ENCODE assay signal across 1 cellular context in the genomic region with DNA sequence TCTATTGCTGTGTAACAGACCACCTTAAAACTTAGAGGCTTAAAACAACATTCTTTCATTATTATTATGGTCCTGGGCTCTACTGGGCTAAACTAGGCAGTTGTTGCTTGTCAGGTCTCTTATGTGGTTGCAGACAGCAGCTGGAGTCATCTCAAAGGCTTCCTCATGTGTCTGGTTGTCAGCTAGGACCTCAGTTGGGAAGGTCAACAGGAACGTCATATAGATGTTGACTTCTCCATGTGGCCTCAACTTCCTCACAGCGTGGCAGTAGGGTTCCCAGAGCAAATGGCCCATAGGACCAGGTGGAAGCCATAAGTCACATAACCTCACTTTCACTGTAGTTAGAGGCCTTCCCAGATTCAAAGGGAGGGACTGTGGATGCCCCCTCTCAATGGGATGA.
TF ChIP-seq lines count a peak whose summit lies in the region.

No MANE protein-coding gene starts in this region.

TF ChIP-seq in IMR-90, 13 proteins besides CTCF, POLR2A, EP300 and RAD21:
- TF ChIP-seq RCOR1 (IDR thresholded peaks at IDR 0.05; ENCODE audit: insufficient replicate concordance, low read length) (no peak), MAFK (IDR thresholded peaks at IDR 0.05; ENCODE audit: low read depth, low read length) (no peak), SMC3 (IDR thresholded peaks at IDR 0.05; ENCODE audit: low read depth, low read length) (no peak), CEBPB (IDR thresholded peaks at IDR 0.05; ENCODE audit: low read depth, low read length) (no peak), NFE2L2 (IDR thresholded peaks at IDR 0.05; ENCODE audit: low read depth, low read length) (no peak), RFX5 (IDR thresholded peaks at IDR 0.05; ENCODE audit: low read depth, low read length) (no peak), BHLHE40 (IDR thresholded peaks at IDR 0.05; ENCODE audit: low read depth, low read length) (no peak), MXI1 (IDR thresholded peaks at IDR 0.05; ENCODE audit: borderline replicate concordance, low read depth, low read length) (no peak), CHD1 (IDR thresholded peaks at IDR 0.05; ENCODE audit: low read depth, low read length) (no peak), FOS (IDR thresholded peaks at IDR 0.05; ENCODE audit: low read depth, low read length) (no peak), MAZ (IDR thresholded peaks at IDR 0.05; ENCODE audit: borderline replicate concordance, low read depth, low read length) (no peak)
- TF ChIP-seq, protein P1, sequence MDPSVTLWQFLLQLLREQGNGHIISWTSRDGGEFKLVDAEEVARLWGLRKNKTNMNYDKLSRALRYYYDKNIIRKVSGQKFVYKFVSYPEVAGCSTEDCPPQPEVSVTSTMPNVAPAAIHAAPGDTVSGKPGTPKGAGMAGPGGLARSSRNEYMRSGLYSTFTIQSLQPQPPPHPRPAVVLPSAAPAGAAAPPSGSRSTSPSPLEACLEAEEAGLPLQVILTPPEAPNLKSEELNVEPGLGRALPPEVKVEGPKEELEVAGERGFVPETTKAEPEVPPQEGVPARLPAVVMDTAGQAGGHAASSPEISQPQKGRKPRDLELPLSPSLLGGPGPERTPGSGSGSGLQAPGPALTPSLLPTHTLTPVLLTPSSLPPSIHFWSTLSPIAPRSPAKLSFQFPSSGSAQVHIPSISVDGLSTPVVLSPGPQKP (IDR thresholded peaks at IDR 0.05; ENCODE audit: borderline replicate concordance, low read depth, low read length) = no peak
- TF ChIP-seq, protein P2, sequence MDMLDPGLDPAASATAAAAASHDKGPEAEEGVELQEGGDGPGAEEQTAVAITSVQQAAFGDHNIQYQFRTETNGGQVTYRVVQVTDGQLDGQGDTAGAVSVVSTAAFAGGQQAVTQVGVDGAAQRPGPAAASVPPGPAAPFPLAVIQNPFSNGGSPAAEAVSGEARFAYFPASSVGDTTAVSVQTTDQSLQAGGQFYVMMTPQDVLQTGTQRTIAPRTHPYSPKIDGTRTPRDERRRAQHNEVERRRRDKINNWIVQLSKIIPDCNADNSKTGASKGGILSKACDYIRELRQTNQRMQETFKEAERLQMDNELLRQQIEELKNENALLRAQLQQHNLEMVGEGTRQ (IDR thresholded peaks at IDR 0.05; ENCODE audit: low read depth, low read length) = no peak
